Comparison of ENCODE assay signal across 8 cellular contexts in the genomic region with DNA sequence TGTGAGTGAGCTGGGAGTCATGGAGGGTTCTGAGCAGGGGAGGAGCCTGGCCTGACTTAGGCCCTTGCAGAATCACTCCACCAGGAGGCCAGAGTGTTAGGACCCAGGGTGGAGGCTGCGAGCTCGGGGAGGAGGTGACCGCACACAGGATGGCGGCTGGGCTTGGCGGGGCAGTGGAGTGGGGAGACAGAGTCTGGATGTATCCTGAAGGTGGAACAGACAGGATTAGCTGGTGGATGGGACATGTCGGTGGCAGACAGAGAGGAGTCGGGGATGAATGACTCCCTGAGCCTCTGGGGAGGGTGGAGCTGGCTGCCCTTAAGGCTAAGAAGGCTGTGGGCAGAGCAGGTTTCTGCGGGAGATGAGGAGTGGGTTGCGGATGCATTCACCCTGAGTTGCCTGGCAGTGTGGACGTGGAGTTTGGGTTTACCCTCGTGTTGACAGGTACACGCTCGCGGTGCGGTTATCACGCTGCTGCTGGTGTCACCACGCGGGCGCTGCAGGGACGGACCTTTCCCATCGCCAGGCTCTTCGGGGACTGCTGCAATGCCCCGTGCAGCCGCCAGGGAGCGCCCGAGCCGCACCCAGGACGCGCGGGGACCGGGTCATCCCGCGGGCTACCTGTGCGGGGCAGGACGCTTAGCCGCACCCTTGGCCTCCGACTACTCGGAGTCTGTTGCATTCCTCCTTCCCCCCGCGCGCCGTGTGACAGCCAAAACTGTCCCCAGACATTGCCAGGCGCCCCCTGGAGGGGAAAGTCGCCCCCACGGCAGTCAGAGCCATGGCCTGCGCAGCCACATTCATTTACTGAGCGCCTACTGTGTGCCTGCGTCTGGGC. TPM values are rescaled to one million over a fixed set of nuclear protein-coding genes. Genes with fewer than 3 reads are reported as not detected.
A peak's percentile ranks its signal among the peaks of the same experiment; 100 is the strongest.
DNase-seq lines count a peak whose midpoint lies in the region; ATAC-seq, FAIRE-seq and TF ChIP-seq lines count a peak whose summit lies in the region.

No MANE protein-coding gene starts in this region.

- peak; percentile 67 for ATAC-seq in HG03521 (IDR thresholded peaks at IDR 0.05; ENCODE audit: unreplicated experiment)
- peak; percentile 73 for ATAC-seq in activated CD8-positive, alpha-beta memory T cell treated with anti-CD3 and anti-CD28 coated beads, Interleukin-2, amount 10 ng/mL, durations not matched to agents 7 days and 5 days
- ATAC-seq in stimulated activated effector memory CD8-positive, alpha-beta T cell treated with anti-CD3 and anti-CD28 coated beads, Interleukin-12 subunit alpha, Interleukin-12 subunit beta, amount 100 ng/mL, for 72 hours = peak; percentile 81

- FAIRE-seq in endothelial cell of umbilical vein (lab: Jason Lieb, UNC) = peak; percentile 55

- TF ChIP-seq CTCF in endothelial cell of umbilical vein (IDR thresholded peaks at IDR 0.05; ENCODE audit: extremely low read depth in 1 of 2, insufficient read depth in 1 of 2, low read depth in 1 of 2, low read length in 2 of 2) = peak; percentile 99

- peak overlapping the region; percentile 63 for H3K27ac Mint-ChIP-seq in activated CD8-positive, alpha-beta memory T cell treated with anti-CD3 and anti-CD28 coated beads, Interleukin-2, amount 10 ng/mL, durations not matched to agents 7 days and 5 days
- H3K27ac Mint-ChIP-seq in stimulated activated effector memory CD8-positive, alpha-beta T cell treated with anti-CD3 and anti-CD28 coated beads, Interleukin-12 subunit alpha, Interleukin-12 subunit beta, amount 100 ng/mL, for 72 hours = peak overlapping the region; percentile 70

- peaks cover 7% of the 10 kb centered on the region for H3K4me1 ChIP-seq in NT2/D1 (ENCODE audit: insufficient read depth, insufficient read length)
- H3K4me1 ChIP-seq in endothelial cell of umbilical vein (ENCODE audit: control insufficient read depth, extremely low read depth, insufficient read depth, low read length) = no peaks in the 10 kb centered on the region

- no peaks in the 10 kb centered on the region for H3K9me1 ChIP-seq in endothelial cell of umbilical vein (replicated peaks; ENCODE audit: control insufficient read depth, extremely low read depth, insufficient read depth, low read length)

- no peaks in the 10 kb centered on the region for H3K79me2 ChIP-seq in endothelial cell of umbilical vein (ENCODE audit: control insufficient read depth, insufficient read depth, low read length)

- CTCF ChIA-PET in activated CD8-positive, alpha-beta memory T cell treated with anti-CD3 and anti-CD28 coated beads, Interleukin-2, amount 10 ng/mL, durations not matched to agents 7 days and 5 days (lab: Charles Lee) = interaction anchor here (0.7 to 14.7 kb wide), 31 partner anchors 10 to 336 kb away, joined by 3 to 559 read pairs (median 6); partner anchors contain the start of genes B4GALT5 and SPATA2
- CTCF ChIA-PET in endothelial cell of umbilical vein (lab: Charles Lee) = interaction anchor here (0.6 to 24.6 kb wide), 24 partner anchors 12 to 322 kb away, joined by 3 to 962 read pairs (median 4); no protein-coding TSS in a partner anchor

- no peaks in the 10 kb centered on the region for H4K20me1 ChIP-seq in endothelial cell of umbilical vein (replicated peaks; ENCODE audit: control insufficient read depth, extremely low read depth, insufficient read depth, low read length)

- peak overlapping the region; percentile 45 for H3K4me3 ChIP-seq in NT2/D1 (ENCODE audit: insufficient read length, low read depth)
- H3K4me3 ChIP-seq in endothelial cell of umbilical vein (replicated peaks in 1 of 3; ENCODE audit: insufficient read depth in 1 of 3, low read depth in 1 of 3, low read length in 3 of 3) = no peak overlapping the region

- DNase-seq in NCI-H187 (lab: John Stamatoyannopoulos, UW) = peak; percentile 9 to 42
- DNase-seq in NCI-H187 treated with DMSO at 0.1 percent for 48 hours (lab: John Stamatoyannopoulos, UW) = no peak
- peak; percentile 82 for DNase-seq in NT2/D1 (ENCODE audit: low read depth, low spot score)
- peak; percentile 87 for DNase-seq in activated CD8-positive, alpha-beta memory T cell treated with anti-CD3 and anti-CD28 coated beads, Interleukin-2, amount 10 ng/mL, durations not matched to agents 7 days and 5 days
- peak; percentile 54 for DNase-seq in endothelial cell of umbilical vein (ENCODE audit: low read depth, low spot score)
- DNase-seq in myocyte (ENCODE audit: low read depth) = peak; percentile 75
- DNase-seq in stimulated activated effector memory CD8-positive, alpha-beta T cell treated with anti-CD3 and anti-CD28 coated beads, Interleukin-12 subunit alpha, Interleukin-12 subunit beta, amount 100 ng/mL, for 72 hours (ENCODE audit: low spot score in 2 of 2) = peak; percentile 89 to 94

- peak overlapping the region; percentile 55 for H3K4me3 Mint-ChIP-seq in activated CD8-positive, alpha-beta memory T cell treated with anti-CD3 and anti-CD28 coated beads, Interleukin-2, amount 10 ng/mL, durations not matched to agents 7 days and 5 days
- peak overlapping the region; percentile 67 for H3K4me3 Mint-ChIP-seq in stimulated activated effector memory CD8-positive, alpha-beta T cell treated with anti-CD3 and anti-CD28 coated beads, Interleukin-12 subunit alpha, Interleukin-12 subunit beta, amount 100 ng/mL, for 72 hours

- TF ChIP-seq POLR2A in endothelial cell of umbilical vein (IDR thresholded peaks at IDR 0.05; ENCODE audit: low read depth, low read length) = no peak

- H3K4me1 Mint-ChIP-seq in activated CD8-positive, alpha-beta memory T cell treated with anti-CD3 and anti-CD28 coated beads, Interleukin-2, amount 10 ng/mL, durations not matched to agents 7 days and 5 days = peaks cover 26% of the 10 kb centered on the region
- H3K4me1 Mint-ChIP-seq in stimulated activated effector memory CD8-positive, alpha-beta T cell treated with anti-CD3 and anti-CD28 coated beads, Interleukin-12 subunit alpha, Interleukin-12 subunit beta, amount 100 ng/mL, for 72 hours = peaks cover 21% of the 10 kb centered on the region

- H3K9ac ChIP-seq in NT2/D1 (ENCODE audit: insufficient read length, low read depth) (peak overlapping the region; percentile 75), endothelial cell of umbilical vein (replicated peaks; ENCODE audit: extremely low read depth, insufficient read depth, low read length) (no peak overlapping the region)

- peaks cover 2% of the 10 kb centered on the region for H3K36me3 Mint-ChIP-seq in activated CD8-positive, alpha-beta memory T cell treated with anti-CD3 and anti-CD28 coated beads, Interleukin-2, amount 10 ng/mL, durations not matched to agents 7 days and 5 days
- peaks cover 13% of the 10 kb centered on the region for H3K36me3 Mint-ChIP-seq in stimulated activated effector memory CD8-positive, alpha-beta T cell treated with anti-CD3 and anti-CD28 coated beads, Interleukin-12 subunit alpha, Interleukin-12 subunit beta, amount 100 ng/mL, for 72 hours

- no TSS peak for BruUV-seq in endothelial cell of umbilical vein (replicated peaks; lab: Mats Ljungman, UMichigan)

- POLR2A ChIA-PET in endothelial cell of umbilical vein (lab: Charles Lee) = interaction anchor here (0.6 to 0.7 kb wide), 2 partner anchors 104 to 325 kb away, joined by 3 to 6 read pairs; partner anchors contain the start of gene RNF114

- H3K27me3 ChIP-seq in NT2/D1 (ENCODE audit: insufficient read depth, insufficient read length) (peaks cover 9% of the 10 kb centered on the region), endothelial cell of umbilical vein (ENCODE audit: control insufficient read depth in 2 of 2, insufficient read depth in 2 of 2, low read length in 2 of 2) (no peaks in the 10 kb centered on the region)

- H3K36me3 ChIP-seq in NT2/D1 (ENCODE audit: insufficient read depth, insufficient read length, low read length) (no peaks in the 10 kb centered on the region), endothelial cell of umbilical vein (ENCODE audit: control insufficient read depth in 2 of 2, extremely low read depth in 1 of 2, insufficient read depth in 2 of 2, low read length in 2 of 2) (no peaks in the 10 kb centered on the region)

- intact Hi-C loops in endothelial cell of umbilical vein (cut with micrococcal nuclease) = loop anchor here (1.0 to 2.0 kb wide), 6 partner anchors 102 to 317 kb away; partner anchors contain the start of gene B4GALT5

- H2AFZ ChIP-seq in endothelial cell of umbilical vein (ENCODE audit: low read depth, low read length) = peak overlapping the region; percentile 79

- dilution Hi-C loops in endothelial cell of umbilical vein (cut with MboI; ENCODE audit: extremely low pct_ligation_motif_present, low sequenced_read_pairs) = no loop called here

- H3K9me3 ChIP-seq in NT2/D1 (ENCODE audit: insufficient read depth, low read length) (no peaks in the 10 kb centered on the region), endothelial cell of umbilical vein (replicated peaks; ENCODE audit: control insufficient read depth, insufficient read depth, low read length) (no peaks in the 10 kb centered on the region)

- H3K9me3 Mint-ChIP-seq in activated CD8-positive, alpha-beta memory T cell treated with anti-CD3 and anti-CD28 coated beads, Interleukin-2, amount 10 ng/mL, durations not matched to agents 7 days and 5 days (ENCODE audit: low read depth) = no peaks in the 10 kb centered on the region
- H3K9me3 Mint-ChIP-seq in stimulated activated effector memory CD8-positive, alpha-beta T cell treated with anti-CD3 and anti-CD28 coated beads, Interleukin-12 subunit alpha, Interleukin-12 subunit beta, amount 100 ng/mL, for 72 hours = no peaks in the 10 kb centered on the region

- H3K27ac ChIP-seq in endothelial cell of umbilical vein (ENCODE audit: insufficient read depth, low read depth, low read length) = no peak overlapping the region

- H3K4me2 ChIP-seq in endothelial cell of umbilical vein (ENCODE audit: insufficient read depth, low read length) = peak overlapping the region; percentile 32

- no peaks in the 10 kb centered on the region for H3K27me3 Mint-ChIP-seq in activated CD8-positive, alpha-beta memory T cell treated with anti-CD3 and anti-CD28 coated beads, Interleukin-2, amount 10 ng/mL, durations not matched to agents 7 days and 5 days

TF ChIP-seq in endothelial cell of umbilical vein, 7 proteins besides CTCF, POLR2A, EP300 and RAD21:
- no peak for TF ChIP-seq JUN (IDR thresholded peaks at IDR 0.05; ENCODE audit: borderline replicate concordance, insufficient read depth, insufficient read length, low read depth)
- peak; percentile 48 for TF ChIP-seq POLR2AphosphoS5 (IDR thresholded peaks at IDR 0.05; ENCODE audit: insufficient read depth, low read depth, low read length)

RNA-seq across cellular contexts. Expression of gene PTGIS, which starts 43.0 kb away (rescaled TPM):
- total RNA-seq in activated CD8-positive, alpha-beta memory T cell treated with anti-CD3 and anti-CD28 coated beads, Interleukin-2, amount 10 ng/mL, durations not matched to agents 7 days and 5 days = 10 to 100 TPM in 1 of 2 experiments, 1 to 10 TPM in 1; 3.8 to 15.1 TPM
- total RNA-seq in endothelial cell of umbilical vein (4.4 and 6.2 TPM in 2 replicates), myocyte (1.2 and 1.5 TPM in 2 replicates)
- polyA plus RNA-seq in endothelial cell of umbilical vein = 11.8 and 14.2 TPM in 2 replicates
- polyA plus RNA-seq in endothelial cell of umbilical vein (2011; cell fraction: cytosol; rRNA removed) = 6.3 and 9.1 TPM in 2 replicates
- polyA plus RNA-seq in endothelial cell of umbilical vein (2011; cell fraction: nucleus; rRNA removed) = 3.4 and 5.8 TPM in 2 replicates
- polyA plus RNA-seq in endothelial cell of umbilical vein (2012) = 1.9 and 5.1 TPM in 2 replicates
- polyA minus RNA-seq in endothelial cell of umbilical vein = 14.9 and 18.4 TPM in 2 replicates
- polyA minus RNA-seq in endothelial cell of umbilical vein (2011; cell fraction: cytosol; rRNA and poly(A)+ RNA removed) = not detected
- 2.2 and 3.9 TPM in 2 replicates for polyA minus RNA-seq in endothelial cell of umbilical vein (2011; cell fraction: nucleus; rRNA and poly(A)+ RNA removed)
- 4.2 TPM for polyA plus RNA-seq in myocyte (2012)
